23 cellular contexts compared by ENCODE assay signal in genomic region chr12:59716049-59716448, GRCh38.
DNase-seq lines count a peak whose midpoint lies in the region; ATAC-seq and TF ChIP-seq lines count a peak whose summit lies in the region.
"Had no signal": no experiment of that assay in that cellular context is flagged by ENCODE, and none has a peak within 500 bp of the region (broad histone marks: within the 10 kb centered on the region; RNA-seq: fewer than 3 reads in every experiment).

No MANE protein-coding gene starts in this region.

- no peak overlapping the region for H3K4me3 Mint-ChIP-seq in activated CD4-positive, alpha-beta memory T cell treated with anti-CD3 and anti-CD28 coated beads, Interleukin-2, amount 10 ng/mL, durations not matched to agents 7 days and 5 days
- H3K4me3 Mint-ChIP-seq: CD8-positive, alpha-beta T cell had no signal

- ATAC-seq in HG03196 (IDR thresholded peaks at IDR 0.05; ENCODE audit: unreplicated experiment) = no peak
- ATAC-seq: CD8-positive, alpha-beta T cell; GM12878; HCT116 had no signal

- POLR2A ChIA-PET in activated CD4-positive, alpha-beta memory T cell treated with anti-CD3 and anti-CD28 coated beads, Interleukin-2, amount 10 ng/mL, durations not matched to agents 7 days and 5 days (lab: Charles Lee) = no interaction called here

- H3K9me3 Mint-ChIP-seq in activated CD4-positive, alpha-beta memory T cell treated with anti-CD3 and anti-CD28 coated beads, Interleukin-2, amount 10 ng/mL, durations not matched to agents 7 days and 5 days = no peaks in the 10 kb centered on the region
- H3K9me3 Mint-ChIP-seq: CD8-positive, alpha-beta T cell had no signal

- DNase-seq in DMS 273 (lab: John Stamatoyannopoulos, UW; ENCODE audit: unreplicated experiment) (peak; percentile 38), DMS 273 treated with DMSO at 0.1 percent for 48 hours (lab: John Stamatoyannopoulos, UW) (no peak), HT1080 (ENCODE audit: low read depth) (peak; percentile 57), astrocyte of the spinal cord (ENCODE audit: low read depth, low spot score) (peak; percentile 5), retinal pigment epithelial cell (ENCODE audit: low read depth) (peak; percentile 45), GM10266 (ENCODE audit: extremely low spot score) (no peak)
- DNase-seq in activated CD4-positive, alpha-beta memory T cell treated with anti-CD3 and anti-CD28 coated beads, Interleukin-2, amount 10 ng/mL, durations not matched to agents 7 days and 5 days = no peak
- DNase-seq: C1 segment of cervical spinal cord; CD8-positive, alpha-beta T cell; DMS53; GOT3; KG1; NCI-H1105; NCI-H2029; NCI-H2227 treated with DMSO at 0.1 percent for 48 hours; NCI-H510A; NK-92 treated with Interleukin-12 subunit alpha and Interleukin-12 subunit beta, amount 100 ng/mL, for 24 hours; SHP77 treated with DMSO at 0.1 percent for 48 hours; SW 1271 had no signal

- H3K27me3 Mint-ChIP-seq in activated CD4-positive, alpha-beta memory T cell treated with anti-CD3 and anti-CD28 coated beads, Interleukin-2, amount 10 ng/mL, durations not matched to agents 7 days and 5 days = no peaks in the 10 kb centered on the region

- CTCF ChIA-PET in activated CD4-positive, alpha-beta memory T cell treated with anti-CD3 and anti-CD28 coated beads, Interleukin-2, amount 10 ng/mL, durations not matched to agents 7 days and 5 days (lab: Charles Lee) = no interaction called here

- H3K36me3 Mint-ChIP-seq in activated CD4-positive, alpha-beta memory T cell treated with anti-CD3 and anti-CD28 coated beads, Interleukin-2, amount 10 ng/mL, durations not matched to agents 7 days and 5 days (ENCODE audit: low read depth) = peaks cover 3% of the 10 kb centered on the region

- no peaks in the 10 kb centered on the region for H3K4me1 Mint-ChIP-seq in activated CD4-positive, alpha-beta memory T cell treated with anti-CD3 and anti-CD28 coated beads, Interleukin-2, amount 10 ng/mL, durations not matched to agents 7 days and 5 days

- H3K27ac Mint-ChIP-seq in activated CD4-positive, alpha-beta memory T cell treated with anti-CD3 and anti-CD28 coated beads, Interleukin-2, amount 10 ng/mL, durations not matched to agents 7 days and 5 days = no peak overlapping the region
- H3K27ac Mint-ChIP-seq: CD8-positive, alpha-beta T cell had no signal

- TF ChIP-seq CTCF in astrocyte of the spinal cord (IDR thresholded peaks at IDR 0.05; ENCODE audit: low read depth, low read length) (no peak), retinal pigment epithelial cell (conservative IDR thresholded peaks at IDR 0.05; ENCODE audit: low read depth, low read length) (no peak), GM10266 (IDR thresholded peaks at IDR 0.05; ENCODE audit: control insufficient read depth, insufficient read depth, low read depth, missing control alignments) (no peak)

- H3K4me3 ChIP-seq in astrocyte of the spinal cord (ENCODE audit: low read depth, low read length) (no peak overlapping the region), retinal pigment epithelial cell (ENCODE audit: low read length) (no peak overlapping the region)
- H3K4me3 ChIP-seq: GM12878, SK-N-MC had no signal

- in situ Hi-C loops in astrocyte of the spinal cord (cut with HindIII; ENCODE audit: low sequenced_read_pairs) = no loop called here

Comparison
In these comparisons a context has a peak if more than half of its experiments do, and no peak if none do; other contexts are left out.
1. DNase-seq: peak in DMS 273 (single experiment), HT1080 (single experiment), astrocyte of the spinal cord (single experiment) and retinal pigment epithelial cell (single experiment); none in DMS 273 treated with DMSO at 0.1 percent for 48 hours (single experiment), activated CD4-positive, alpha-beta memory T cell treated with anti-CD3 and anti-CD28 coated beads, Interleukin-2, amount 10 ng/mL, durations not matched to agents 7 days and 5 days (single experiment) and GM10266 (single experiment).